24 cellular contexts compared by ENCODE assay signal in genomic region chr2:12222561-12222960, GRCh38.
"Had no signal": no experiment of that assay in that cellular context is flagged by ENCODE, and none has a peak within 500 bp of the region (broad histone marks: within the 10 kb centered on the region; RNA-seq: fewer than 3 reads in every experiment).

No MANE protein-coding gene starts in this region.

- H3K27ac Mint-ChIP-seq: activated naive CD8-positive, alpha-beta T cell; IgD-negative memory B cell had no signal

- H3K36me3 Mint-ChIP-seq: IgD-negative memory B cell had no signal

- H3K36me3 ChIP-seq: brain microvascular endothelial cell, Peyer's patch, SJCRH30 had no signal

- H3K27me3 Mint-ChIP-seq: activated naive CD8-positive, alpha-beta T cell; IgD-negative memory B cell had no signal

- DNase-seq: activated CD4-positive, alpha-beta T cell treated with anti-CD3 and anti-CD28 coated beads, Interleukin-2, amount 50 U/mL, for 48 hours; activated CD4-positive, CD25-positive, alpha-beta regulatory T cell; activated CD8-positive, alpha-beta memory T cell treated with anti-CD3 and anti-CD28 coated beads, Interleukin-2, amount 50 U/mL, for 4 hours; activated effector memory CD4-positive, alpha-beta T cell treated with anti-CD3 and anti-CD28 coated beads, Interleukin-2, amount 50 U/mL, for 16 hours; activated T-cell treated with anti-CD3 and anti-CD28 coated beads, Interleukin-2, amount 50 U/mL, for 1 hour; brain microvascular endothelial cell; caudate nucleus; KG1; NCI-H1048; NCI-H146; NCI-H1930; NCI-H2171 treated with DMSO at 0.1 percent for 48 hours; NCI-H226; NCI-H526; NCI-H82; NK-92 treated with Interleukin-12 subunit alpha and Interleukin-12 subunit beta, amount 100 ng/mL, for 24 hours; OCI-M1; Peyer's patch; Right ventricle myocardium superior; SJCRH30; SK-N-SH; T-helper 1 cell had no signal

- H3K4me3 ChIP-seq: Peyer's patch, SJCRH30 had no signal

- H3K4me3 Mint-ChIP-seq: activated naive CD8-positive, alpha-beta T cell; IgD-negative memory B cell had no signal

- H3K27me3 ChIP-seq: brain microvascular endothelial cell, Peyer's patch, SJCRH30 had no signal
